Comparison of ENCODE assay signal across 22 cellular contexts in the genomic region with DNA sequence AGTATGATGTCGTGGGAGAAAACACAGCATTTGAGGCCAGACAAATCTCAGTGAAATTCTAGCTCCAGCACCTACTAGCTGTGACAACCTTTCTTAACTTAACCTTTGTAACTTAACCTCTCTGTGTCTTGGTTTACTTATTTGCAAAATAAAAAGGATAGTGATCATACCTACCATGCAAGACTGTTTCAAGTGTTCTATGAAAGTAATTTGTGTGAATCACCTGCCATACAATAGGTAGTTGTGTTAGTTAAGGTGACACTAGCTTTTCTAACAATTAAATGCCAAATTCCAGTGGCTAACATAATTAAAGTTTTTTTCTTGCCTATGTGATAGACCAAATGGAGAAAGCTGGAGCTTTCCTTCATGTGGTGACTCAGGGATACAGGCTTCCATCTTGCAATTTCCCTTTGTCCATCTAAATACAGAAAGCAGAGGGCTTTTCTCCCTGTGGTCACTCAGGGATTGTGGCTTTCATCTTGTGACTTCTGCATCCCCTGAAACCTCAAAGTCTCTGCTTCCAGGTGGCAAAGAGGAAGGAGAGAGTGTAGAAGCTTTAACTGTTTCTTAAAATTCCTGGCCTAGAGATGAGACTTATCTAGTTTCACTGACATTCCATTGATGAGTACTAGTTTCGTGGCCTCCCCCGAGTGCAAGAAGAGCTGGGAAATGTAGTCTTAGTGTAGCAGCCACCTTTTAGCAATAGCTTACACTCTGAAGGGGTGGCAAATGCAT.
DNase-seq lines count a peak whose midpoint lies in the region; ATAC-seq, FAIRE-seq and TF ChIP-seq lines count a peak whose summit lies in the region.
"Had no signal": no experiment of that assay in that cellular context is flagged by ENCODE, and none has a peak within 500 bp of the region (broad histone marks: within the 10 kb centered on the region; RNA-seq: fewer than 3 reads in every experiment).

No MANE protein-coding gene starts in this region.

- no peaks in the 10 kb centered on the region for H4K20me1 ChIP-seq in mammary epithelial cell (ENCODE audit: insufficient read depth, low read length)
- no peaks in the 10 kb centered on the region for H4K20me1 ChIP-seq in smooth muscle cell (ENCODE audit: low read depth)

- CTCF ChIA-PET in mammary epithelial cell (lab: Charles Lee; ENCODE audit: low non-redundant PET), result interaction anchor here (0.6 to 0.7 kb wide), 2 partner anchors 10 to 353 kb away, joined by 3 read pairs; no protein-coding TSS in a partner anchor

- H3K4me2 ChIP-seq in mammary epithelial cell (ENCODE audit: insufficient read depth, low read depth, low read length) (no peak overlapping the region), smooth muscle cell (no peak overlapping the region)

- H3F3A ChIP-seq in smooth muscle cell (ENCODE audit: low read depth), result no peaks in the 10 kb centered on the region

- H3K27me3 Mint-ChIP-seq in type B pancreatic cell, result peaks cover 3% of the 10 kb centered on the region

- H3K4me3 ChIP-seq in mammary epithelial cell (replicated peaks in 1 of 3; ENCODE audit: insufficient read depth in 1 of 3, low read depth in 2 of 3, low read length in 3 of 3) (no peak overlapping the region), breast epithelium (no peak overlapping the region), smooth muscle cell (no peak overlapping the region), tibial artery (no peak overlapping the region), small intestine (ENCODE audit: low read depth in 1 of 2, low read length in 2 of 2) (no peak overlapping the region)
- H3K4me3 ChIP-seq: dorsolateral prefrontal cortex, testis had no signal

- TF ChIP-seq CTCF in mammary epithelial cell (conservative IDR thresholded peaks at IDR 0.05 in 1 of 2, IDR thresholded peaks at IDR 0.05 in 1 of 2; ENCODE audit: extremely low read depth in 1 of 2, insufficient read depth in 1 of 2, low read depth in 1 of 2, low read length in 2 of 2), result no peak
- TF ChIP-seq CTCF in breast epithelium (IDR thresholded peaks at IDR 0.05), result no peak
- TF ChIP-seq CTCF in foreskin keratinocyte (conservative IDR thresholded peaks at IDR 0.05), result no peak
- no peak for TF ChIP-seq CTCF in smooth muscle cell (IDR thresholded peaks at IDR 0.05; ENCODE audit: borderline replicate concordance, insufficient read depth, poor library complexity, severe bottlenecking)
- TF ChIP-seq CTCF in tibial artery (IDR thresholded peaks at IDR 0.05), result no peak
- no peak for TF ChIP-seq CTCF in type B pancreatic cell (conservative IDR thresholded peaks at IDR 0.05)

- H3K27me3 ChIP-seq in mammary epithelial cell (ENCODE audit: insufficient read depth, low read length) (no peaks in the 10 kb centered on the region), breast epithelium (no peaks in the 10 kb centered on the region), foreskin keratinocyte (no peaks in the 10 kb centered on the region), smooth muscle cell (ENCODE audit: low read depth) (no peaks in the 10 kb centered on the region), tibial artery (peaks cover 0 to 4% of the 10 kb centered on the region in 2 donors), small intestine (ENCODE audit: control insufficient read depth in 2 of 2, insufficient read depth in 2 of 2, low read length in 2 of 2) (no peaks in the 10 kb centered on the region)
- H3K27me3 ChIP-seq: dorsolateral prefrontal cortex, neutrophil, testis had no signal

- FAIRE-seq in small intestine (lab: Jason Lieb, UNC), result no peak
- FAIRE-seq: frontal cortex had no signal

- no peaks in the 10 kb centered on the region for H3K9me3 Mint-ChIP-seq in type B pancreatic cell
- H3K9me3 Mint-ChIP-seq: activated T-helper 1 cell treated with anti-CD3 and anti-CD28 coated beads, Interleukin-12 subunit alpha, Interleukin-12 subunit beta, Interleukin-2, Interleukin-4 antibody, amounts not matched to agents 30 ng/mL and 10 ng/mL and 1 ng/mL, durations not matched to agents 14 hours and 24 hours and 36 hours; CD4-positive, CD25-positive, alpha-beta regulatory T cell; T-helper 1 cell treated with Interleukin-12 subunit alpha and Interleukin-12 subunit beta and Interleukin-4 antibody, amounts not matched to agents 30 μg/mL and 1 μg/mL, for 36 hours had no signal

- no peaks in the 10 kb centered on the region for H3K36me3 ChIP-seq in mammary epithelial cell (ENCODE audit: insufficient read depth, low read length)
- H3K36me3 ChIP-seq in breast epithelium, result no peaks in the 10 kb centered on the region
- H3K36me3 ChIP-seq in smooth muscle cell (ENCODE audit: low read depth), result no peaks in the 10 kb centered on the region
- no peaks in the 10 kb centered on the region for H3K36me3 ChIP-seq in tibial artery
- H3K36me3 ChIP-seq in small intestine (ENCODE audit: control insufficient read depth in 2 of 2, insufficient read depth in 2 of 2, low read length in 2 of 2), result no peaks in the 10 kb centered on the region
- H3K36me3 ChIP-seq: neutrophil, WERI-Rb-1 had no signal

- no peaks in the 10 kb centered on the region for H3K79me2 ChIP-seq in mammary epithelial cell (ENCODE audit: insufficient read depth, low read length)
- H3K79me2 ChIP-seq in smooth muscle cell (ENCODE audit: low read depth), result no peaks in the 10 kb centered on the region

- WGBS in mammary epithelial cell (ENCODE audit: low coverage, missing lambda C conversion rate), result 100% methylated on average over 3 of the region's 3 CpGs
- WGBS in smooth muscle cell (ENCODE audit: low lambda C conversion rate), result 67% methylated on average over 3 of the region's 3 CpGs
- 89 to 92% (median 90%) methylated on average over 3 of the region's 3 CpGs for WGBS in small intestine, 3 donors

- dilution Hi-C loops in mammary epithelial cell (cut with HindIII; ENCODE audit: low sequenced_read_pairs), result loop anchor here (10.0 kb wide), 2 partner anchors 59 to 99 kb away; no protein-coding TSS in a partner anchor

- H2AFZ ChIP-seq in mammary epithelial cell (ENCODE audit: low read depth, low read length), result peak overlapping the region; percentile 65
- no peak overlapping the region for H2AFZ ChIP-seq in smooth muscle cell (ENCODE audit: low read depth)

- no peaks in the 10 kb centered on the region for H3K36me3 Mint-ChIP-seq in type B pancreatic cell
- H3K36me3 Mint-ChIP-seq: CD4-positive, CD25-positive, alpha-beta regulatory T cell had no signal

- H3K27ac ChIP-seq in mammary epithelial cell (ENCODE audit: insufficient read depth, low read depth, low read length) (peak overlapping the region; percentile 41), breast epithelium (no peak overlapping the region), foreskin keratinocyte (peak overlapping the region; percentile 51), smooth muscle cell (ENCODE audit: low read depth) (peak overlapping the region; percentile 42), tibial artery (no peak overlapping the region), small intestine (ENCODE audit: low read depth in 1 of 2, low read length in 1 of 2) (no peak overlapping the region)
- H3K27ac ChIP-seq: dorsolateral prefrontal cortex, neutrophil, testis, WERI-Rb-1 had no signal

- intact Hi-C loops in mammary epithelial cell (cut with micrococcal nuclease), result no loop called here
- intact Hi-C loops in breast epithelium (cut with DNase I; ENCODE audit: low total_unique reads), result no loop called here
- intact Hi-C loops in tibial artery (cut with DNase I; ENCODE audit: low total_unique reads), result no loop called here

- in situ Hi-C loops in mammary epithelial cell (cut with MboI; ENCODE audit: low sequenced_read_pairs in 2 of 2), result loop anchor here in 1 of 2 donors (25.0 kb wide), 1 partner anchor 617 kb away; no protein-coding TSS in a partner anchor

- H3K9ac ChIP-seq in mammary epithelial cell (ENCODE audit: insufficient read depth, low read length) (no peak overlapping the region), smooth muscle cell (ENCODE audit: low read depth) (no peak overlapping the region)

- peak; percentile 25 for ATAC-seq in foreskin keratinocyte
- ATAC-seq: left cardiac atrium had no signal

- no peaks in the 10 kb centered on the region for H3K9me3 ChIP-seq in mammary epithelial cell (replicated peaks; ENCODE audit: insufficient read depth, low read length)
- no peaks in the 10 kb centered on the region for H3K9me3 ChIP-seq in breast epithelium
- H3K9me3 ChIP-seq in smooth muscle cell (replicated peaks; ENCODE audit: low read depth), result no peaks in the 10 kb centered on the region
- H3K9me3 ChIP-seq in tibial artery, result no peaks in the 10 kb centered on the region
- H3K9me3 ChIP-seq in small intestine (ENCODE audit: control insufficient read depth, low read depth), result no peaks in the 10 kb centered on the region
- H3K9me3 ChIP-seq: neutrophil, testis had no signal

- no peaks in the 10 kb centered on the region for H3K4me1 Mint-ChIP-seq in type B pancreatic cell (ENCODE audit: unreplicated experiment)

- DNase-seq in mammary epithelial cell (peak; percentile 34), breast epithelium (ENCODE audit: low spot score in 2 of 2) (no peak), RPMI7951 (ENCODE audit: low read depth) (peak; percentile 60), foreskin keratinocyte (peak in 1 of 2 donors; percentile 34), smooth muscle cell (lab: John Stamatoyannopoulos, UW; ENCODE audit: unreplicated experiment) (no peak), tibial artery (no peak), small intestine (no peak), type B pancreatic cell (ENCODE audit: extremely low spot score, unreplicated experiment) (no peak)
- DNase-seq: CD4-positive, CD25-positive, alpha-beta regulatory T cell; dorsolateral prefrontal cortex; KG1; left cardiac atrium; NCI-H1417; NCI-H526 treated with DMSO at 0.1 percent for 48 hours; retina; SHP77 treated with DMSO at 0.1 percent for 48 hours; testis; WERI-Rb-1 had no signal

- H3K4me1 ChIP-seq in mammary epithelial cell (ENCODE audit: insufficient read depth, low read length), result peaks cover 19% of the 10 kb centered on the region
- no peaks in the 10 kb centered on the region for H3K4me1 ChIP-seq in breast epithelium
- peaks cover 10% of the 10 kb centered on the region for H3K4me1 ChIP-seq in foreskin keratinocyte
- no peaks in the 10 kb centered on the region for H3K4me1 ChIP-seq in smooth muscle cell (ENCODE audit: low read depth)
- no peaks in the 10 kb centered on the region for H3K4me1 ChIP-seq in tibial artery
- H3K4me1 ChIP-seq in small intestine (ENCODE audit: control insufficient read depth in 2 of 2, insufficient read depth in 1 of 2, low read depth in 1 of 2, low read length in 1 of 2), result no peaks in the 10 kb centered on the region
- H3K4me1 ChIP-seq: testis had no signal

- no peak for TF ChIP-seq POLR2A in breast epithelium (IDR thresholded peaks at IDR 0.05)

- H3K4me3 Mint-ChIP-seq in type B pancreatic cell, result no peak overlapping the region
- H3K4me3 Mint-ChIP-seq: activated T-helper 1 cell treated with anti-CD3 and anti-CD28 coated beads, Interleukin-12 subunit alpha, Interleukin-12 subunit beta, Interleukin-2, Interleukin-4 antibody, amounts not matched to agents 30 ng/mL and 10 ng/mL and 1 ng/mL, durations not matched to agents 14 hours and 24 hours and 36 hours; CD4-positive, CD25-positive, alpha-beta regulatory T cell; T-helper 1 cell treated with Interleukin-12 subunit alpha and Interleukin-12 subunit beta and Interleukin-4 antibody, amounts not matched to agents 30 μg/mL and 1 μg/mL, for 36 hours had no signal

- H3K27ac Mint-ChIP-seq in type B pancreatic cell, result no peak overlapping the region
- H3K27ac Mint-ChIP-seq: CD4-positive, CD25-positive, alpha-beta regulatory T cell; T-helper 1 cell treated with Interleukin-12 subunit alpha and Interleukin-12 subunit beta and Interleukin-4 antibody, amounts not matched to agents 30 μg/mL and 1 μg/mL, for 36 hours had no signal

- BruUV-seq in mammary epithelial cell (replicated peaks; lab: Mats Ljungman, UMichigan), result no TSS peak

Comparison
In these comparisons a context has a peak if more than half of its experiments do, and no peak if none do; other contexts are left out.
1. DNase-seq: peak in mammary epithelial cell (single experiment) and RPMI7951 (single experiment); none in breast epithelium (0 of 2), smooth muscle cell (single experiment), tibial artery (0 of 2), small intestine (single experiment) and type B pancreatic cell (single experiment).
2. H3K27ac ChIP-seq: peak in mammary epithelial cell (single experiment), foreskin keratinocyte (single experiment) and smooth muscle cell (single experiment); none in breast epithelium (0 of 2), tibial artery (0 of 2) and small intestine (0 of 2).